16 cellular contexts compared by ENCODE assay signal in genomic region chr6:40896696-40897095, GRCh38.
"Had no signal": no experiment of that assay in that cellular context is flagged by ENCODE, and none has a peak within 500 bp of the region (broad histone marks: within the 10 kb centered on the region; RNA-seq: fewer than 3 reads in every experiment).

No MANE protein-coding gene starts in this region.

- ATAC-seq: activated CD8-positive, alpha-beta T cell treated with anti-CD3 and anti-CD28 coated beads, Interleukin-2, amount 10 ng/mL, durations not matched to agents 7 days and 5 days; WTC11 had no signal

- H3K27ac ChIP-seq: brain microvascular endothelial cell, esophagus muscularis mucosa, stomach had no signal

- H3K4me3 ChIP-seq: esophagus muscularis mucosa, stomach had no signal

- H3K4me1 Mint-ChIP-seq: mesothelial cell of epicardium had no signal

- DNase-seq: activated CD4-positive, alpha-beta T cell treated with anti-CD3 and anti-CD28 coated beads for 48 hours; activated CD8-positive, alpha-beta memory T cell treated with anti-CD3 and anti-CD28 coated beads, Interleukin-2, amount 50 U/mL, for 48 hours; activated CD8-positive, alpha-beta T cell treated with anti-CD3 and anti-CD28 coated beads, Interleukin-2, amount 10 ng/mL, durations not matched to agents 7 days and 5 days; activated naive CD4-positive, alpha-beta T cell treated with anti-CD3 and anti-CD28 coated beads for 36 hours; brain microvascular endothelial cell; cerebellar nuclear complex; foreskin fibroblast; SK-N-SH; stimulated activated CD4-positive, alpha-beta T cell treated with anti-CD3 and anti-CD28 coated beads, Interleukin-2, amount 100 ng/mL, for 48 hours; stomach; T-helper 1 cell; trophoblast cell had no signal

- H3K4me3 Mint-ChIP-seq: activated CD8-positive, alpha-beta T cell treated with anti-CD3 and anti-CD28 coated beads, Interleukin-2, amount 10 ng/mL, durations not matched to agents 7 days and 5 days; activated naive CD4-positive, alpha-beta T cell treated with anti-CD3 and anti-CD28 coated beads for 36 hours; activated T-helper 1 cell treated with anti-CD3 and anti-CD28 coated beads, Interleukin-12 subunit alpha, Interleukin-12 subunit beta, Interleukin-2, Interleukin-4 antibody, amounts not matched to agents 30 ng/mL and 10 ng/mL and 1 ng/mL, durations not matched to agents 14 hours and 24 hours and 36 hours; mesothelial cell of epicardium; WTC11 had no signal

- H3K9me3 ChIP-seq: esophagus muscularis mucosa, SK-N-SH, stomach had no signal

- H3K9ac ChIP-seq: SK-N-SH had no signal

- H3K36me3 ChIP-seq: brain microvascular endothelial cell, esophagus muscularis mucosa, stomach had no signal

- H3K9me3 Mint-ChIP-seq: activated naive CD4-positive, alpha-beta T cell treated with anti-CD3 and anti-CD28 coated beads for 36 hours; activated T-helper 1 cell treated with anti-CD3 and anti-CD28 coated beads, Interleukin-12 subunit alpha, Interleukin-12 subunit beta, Interleukin-2, Interleukin-4 antibody, amounts not matched to agents 30 ng/mL and 10 ng/mL and 1 ng/mL, durations not matched to agents 14 hours and 24 hours and 36 hours; mesothelial cell of epicardium; WTC11 had no signal

- H3K36me3 Mint-ChIP-seq: mesothelial cell of epicardium, WTC11 had no signal

- H3K27me3 ChIP-seq: brain microvascular endothelial cell, esophagus muscularis mucosa had no signal
